In genomic region chr6:5128351-5128750, GRCh38 we compare ENCODE assay signal across 32 cellular contexts.
"Had no signal": no experiment of that assay in that cellular context is flagged by ENCODE, and none has a peak within 500 bp of the region (broad histone marks: within the 10 kb centered on the region; RNA-seq: fewer than 3 reads in every experiment).

No MANE protein-coding gene starts in this region.

- H3K27ac Mint-ChIP-seq: activated CD4-positive, alpha-beta memory T cell treated with anti-CD3 and anti-CD28 coated beads, Interleukin-2, amount 10 ng/mL, durations not matched to agents 7 days and 5 days; activated CD4-positive, alpha-beta T cell treated with anti-CD3 and anti-CD28 coated beads, Interleukin-2, amount 10 ng/mL, durations not matched to agents 24 days and 14 days; activated naive CD4-positive, alpha-beta T cell treated with anti-CD3 and anti-CD28 coated beads, Interleukin-2, amount 10 ng/mL, durations not matched to agents 7 days and 5 days; activated naive CD8-positive, alpha-beta T cell treated with anti-CD3 and anti-CD28 coated beads, Interleukin-2, amount 10 ng/mL, durations not matched to agents 7 days and 5 days; activated T-cell treated with anti-CD3 and anti-CD28 coated beads, Interleukin-2, amount 50 U/mL, for 24 hours; nephron progenitor cell had no signal

- H3K36me3 ChIP-seq: brain microvascular endothelial cell, gastroesophageal sphincter, left ventricle myocardium inferior, pancreas, prostate gland, thoracic aorta had no signal

- H3K9me3 Mint-ChIP-seq: activated CD4-positive, alpha-beta memory T cell treated with anti-CD3 and anti-CD28 coated beads, Interleukin-2, amount 10 ng/mL, durations not matched to agents 7 days and 5 days; activated CD4-positive, alpha-beta T cell treated with anti-CD3 and anti-CD28 coated beads, Interleukin-2, amount 10 ng/mL, durations not matched to agents 24 days and 14 days; activated naive CD4-positive, alpha-beta T cell treated with anti-CD3 and anti-CD28 coated beads, Interleukin-2, amount 10 ng/mL, durations not matched to agents 7 days and 5 days; activated naive CD8-positive, alpha-beta T cell treated with anti-CD3 and anti-CD28 coated beads, Interleukin-2, amount 10 ng/mL, durations not matched to agents 7 days and 5 days; activated T-cell treated with anti-CD3 and anti-CD28 coated beads, Interleukin-2, amount 50 U/mL, for 24 hours; naive B cell; nephron progenitor cell had no signal

- H3K4me3 Mint-ChIP-seq: activated CD4-positive, alpha-beta memory T cell treated with anti-CD3 and anti-CD28 coated beads, Interleukin-2, amount 10 ng/mL, durations not matched to agents 7 days and 5 days; activated CD4-positive, alpha-beta T cell treated with anti-CD3 and anti-CD28 coated beads, Interleukin-2, amount 10 ng/mL, durations not matched to agents 24 days and 14 days; activated naive CD4-positive, alpha-beta T cell treated with anti-CD3 and anti-CD28 coated beads, Interleukin-2, amount 10 ng/mL, durations not matched to agents 7 days and 5 days; activated naive CD8-positive, alpha-beta T cell treated with anti-CD3 and anti-CD28 coated beads, Interleukin-2, amount 10 ng/mL, durations not matched to agents 7 days and 5 days; activated T-cell treated with anti-CD3 and anti-CD28 coated beads, Interleukin-2, amount 50 U/mL, for 24 hours; nephron progenitor cell had no signal

- FAIRE-seq: astrocyte, pancreas, urothelium cell line had no signal

- DNase-seq: activated CD4-positive, alpha-beta memory T cell treated with anti-CD3 and anti-CD28 coated beads, Interleukin-2, amount 10 ng/mL, durations not matched to agents 7 days and 5 days; activated CD4-positive, alpha-beta T cell treated with anti-CD3 and anti-CD28 coated beads, Interleukin-2, amount 10 ng/mL, durations not matched to agents 24 days and 14 days; activated CD8-positive, alpha-beta memory T cell treated with anti-CD3 and anti-CD28 coated beads, Interleukin-2, amount 50 U/mL, for 48 hours; activated gamma-delta T cell; activated naive CD4-positive, alpha-beta T cell treated with anti-CD3 and anti-CD28 coated beads, Interleukin-2, amount 10 ng/mL, durations not matched to agents 7 days and 5 days; activated naive CD8-positive, alpha-beta T cell treated with anti-CD3 and anti-CD28 coated beads, Interleukin-2, amount 10 ng/mL, durations not matched to agents 7 days and 5 days; activated T-cell treated with anti-CD3 and anti-CD28 coated beads, Interleukin-2, amount 50 U/mL, for 24 hours; amniotic stem cell; brain microvascular endothelial cell; dorsolateral prefrontal cortex; effector memory CD4-positive, alpha-beta T cell; erythroblast; islet precursor cell; left ventricle myocardium inferior; naive B cell; nephron progenitor cell; pancreas; retina; stimulated activated CD4-positive, alpha-beta T cell treated with anti-CD3 and anti-CD28 coated beads, Interleukin-12 subunit alpha, Interleukin-12 subunit beta, amount 100 ng/mL, for 4 hours; stimulated activated CD4-positive, alpha-beta T cell treated with anti-CD3 and anti-CD28 coated beads, Interleukin-4, amount 100 ng/mL, for 1 hour; stimulated activated naive CD8-positive, alpha-beta T cell treated with anti-CD3 and anti-CD28 coated beads, Interleukin-15, Interleukin-2, amounts not matched to agents 100 U/mL and 50 U/mL, for 24 hours; T-helper 2 cell; trophoblast cell had no signal

- H3K9me3 ChIP-seq: gastroesophageal sphincter, left ventricle myocardium inferior, pancreas, prostate gland, thoracic aorta had no signal

- H3K36me3 Mint-ChIP-seq: activated naive CD4-positive, alpha-beta T cell treated with anti-CD3 and anti-CD28 coated beads, Interleukin-2, amount 10 ng/mL, durations not matched to agents 7 days and 5 days; activated naive CD8-positive, alpha-beta T cell treated with anti-CD3 and anti-CD28 coated beads, Interleukin-2, amount 10 ng/mL, durations not matched to agents 7 days and 5 days had no signal

- H3K27ac ChIP-seq: brain microvascular endothelial cell, coronary artery, dorsolateral prefrontal cortex, gastroesophageal sphincter, hepatocyte, left ventricle myocardium inferior, pancreas, prostate gland, skin epidermis, thoracic aorta, VCaP had no signal

- H3K4me1 Mint-ChIP-seq: activated CD4-positive, alpha-beta memory T cell treated with anti-CD3 and anti-CD28 coated beads, Interleukin-2, amount 10 ng/mL, durations not matched to agents 7 days and 5 days; activated CD4-positive, alpha-beta T cell treated with anti-CD3 and anti-CD28 coated beads, Interleukin-2, amount 10 ng/mL, durations not matched to agents 24 days and 14 days had no signal

- H3K27me3 Mint-ChIP-seq: activated CD4-positive, alpha-beta memory T cell treated with anti-CD3 and anti-CD28 coated beads, Interleukin-2, amount 10 ng/mL, durations not matched to agents 7 days and 5 days; activated CD4-positive, alpha-beta T cell treated with anti-CD3 and anti-CD28 coated beads, Interleukin-2, amount 10 ng/mL, durations not matched to agents 24 days and 14 days; activated naive CD4-positive, alpha-beta T cell treated with anti-CD3 and anti-CD28 coated beads, Interleukin-2, amount 10 ng/mL, durations not matched to agents 7 days and 5 days; activated naive CD8-positive, alpha-beta T cell treated with anti-CD3 and anti-CD28 coated beads, Interleukin-2, amount 10 ng/mL, durations not matched to agents 7 days and 5 days; activated T-cell treated with anti-CD3 and anti-CD28 coated beads, Interleukin-2, amount 50 U/mL, for 24 hours; naive B cell had no signal
